ENCODE assay signal across 9 cellular contexts in the genomic region with DNA sequence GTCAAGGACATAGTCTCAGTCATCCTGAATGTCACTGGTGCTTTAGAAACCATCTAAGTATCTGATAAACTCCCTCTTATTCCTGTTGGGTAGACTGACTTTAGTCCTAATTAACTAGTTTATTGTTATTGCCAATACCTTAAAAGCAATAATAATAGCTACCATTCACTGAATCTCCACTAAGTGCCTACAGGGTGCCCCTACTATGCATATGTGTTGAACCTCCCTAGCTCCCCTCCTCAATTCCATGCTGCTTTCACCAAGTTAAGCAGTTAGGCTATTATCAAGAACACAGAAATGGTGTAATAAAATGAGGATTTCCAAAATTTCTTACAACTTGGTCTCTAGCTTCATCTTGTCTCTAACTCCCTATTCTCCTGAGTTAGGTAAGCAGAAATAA.
"Had no signal": no experiment of that assay in that cellular context is flagged by ENCODE, and none has a peak within 500 bp of the region (broad histone marks: within the 10 kb centered on the region; RNA-seq: fewer than 3 reads in every experiment).

No MANE protein-coding gene starts in this region.

- H2AFZ ChIP-seq: GM23248 had no signal

- DNase-seq: GM23248, H7, HFFc6, IMR-90, KG1 had no signal

- H3K36me3 ChIP-seq: HAP-1 had no signal

- H3K27ac Mint-ChIP-seq: HFFc6 had no signal

- H3K9me3 Mint-ChIP-seq: HFFc6 had no signal

- H3K9me3 ChIP-seq: HAP-1 had no signal

- H3K4me3 Mint-ChIP-seq: HFFc6 had no signal

- H3K4me3 ChIP-seq: GM23248, HAP-1, K562 had no signal

- H3K9ac ChIP-seq: GM23248 had no signal

- H3K27ac ChIP-seq: GM23248 had no signal

- FAIRE-seq: HTR-8/SVneo, K562 had no signal

- H3K4me1 ChIP-seq: HAP-1 had no signal

- ATAC-seq: HCT116, K562 had no signal
